In the genomic region with DNA sequence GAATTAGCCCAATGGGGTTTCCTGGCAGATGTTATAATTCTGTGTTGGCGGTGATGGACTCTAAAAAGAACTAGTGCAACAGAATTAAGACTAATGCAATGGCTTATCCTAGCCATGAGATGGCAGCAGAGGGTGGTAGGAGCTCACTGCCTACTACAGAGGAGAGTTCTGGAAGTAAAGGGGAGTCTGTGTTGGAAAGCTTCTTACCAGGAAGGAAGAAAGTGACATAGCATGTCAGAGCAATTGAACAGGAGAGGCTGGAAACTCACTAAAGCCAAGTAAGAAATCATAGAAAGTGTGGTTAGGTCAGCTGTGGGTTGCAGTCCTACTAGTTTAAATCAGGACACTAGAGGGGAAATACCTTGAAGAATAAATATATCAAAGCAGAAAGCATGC, we compare ENCODE assay signal across 1 cellular context.
TF ChIP-seq lines count a peak whose summit lies in the region.

No MANE protein-coding gene starts in this region.

TF ChIP-seq in HEK293, 187 proteins besides CTCF, POLR2A, EP300 and RAD21 (continued from another document):
- TF ChIP-seq, protein P1, sequence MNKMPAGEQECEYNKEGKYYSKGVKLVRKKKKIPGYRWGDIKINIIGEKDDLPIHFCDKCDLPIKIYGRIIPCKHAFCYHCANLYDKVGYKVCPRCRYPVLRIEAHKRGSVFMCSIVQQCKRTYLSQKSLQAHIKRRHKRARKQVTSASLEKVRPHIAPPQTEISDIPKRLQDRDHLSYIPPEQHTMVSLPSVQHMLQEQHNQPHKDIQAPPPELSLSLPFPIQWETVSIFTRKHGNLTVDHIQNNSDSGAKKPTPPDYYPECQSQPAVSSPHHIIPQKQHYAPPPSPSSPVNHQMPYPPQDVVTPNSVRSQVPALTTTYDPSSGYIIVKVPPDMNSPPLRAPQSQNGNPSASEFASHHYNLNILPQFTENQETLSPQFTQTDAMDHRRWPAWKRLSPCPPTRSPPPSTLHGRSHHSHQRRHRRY (tag by site-specific recombination; IDR thresholded peaks at IDR 0.05): no peak
- TF ChIP-seq ZNF558 (tag by site-specific recombination; IDR thresholded peaks at IDR 0.05): no peak
